26 cellular contexts compared by ENCODE assay signal in genomic region chr4:19580090-19580489, GRCh38.
DNase-seq lines count a peak whose midpoint lies in the region; ATAC-seq and TF ChIP-seq lines count a peak whose summit lies in the region.
"Had no signal": no experiment of that assay in that cellular context is flagged by ENCODE, and none has a peak within 500 bp of the region (broad histone marks: within the 10 kb centered on the region; RNA-seq: fewer than 3 reads in every experiment).

No MANE protein-coding gene starts in this region.

- WGBS in mammary epithelial cell (ENCODE audit: low coverage, missing lambda C conversion rate): 0% methylated on average over 4 of the region's 4 CpGs

- H3K4me3 ChIP-seq in breast epithelium (no peak overlapping the region), mammary epithelial cell (replicated peaks in 1 of 3; ENCODE audit: insufficient read depth in 1 of 3, low read depth in 2 of 3, low read length in 3 of 3) (no peak overlapping the region), foreskin fibroblast (ENCODE audit: low read depth in 1 of 2, low read length in 2 of 2) (no peak overlapping the region)
- H3K4me3 ChIP-seq: body of pancreas, K562, SJSA1, transverse colon had no signal

- H3K4me3 Mint-ChIP-seq in MCF 10A (ENCODE audit: unreplicated experiment): no peak overlapping the region
- H3K4me3 Mint-ChIP-seq: activated B cell treated with CpG ODN at 0.5 μM for 24 hours; activated CD8-positive, alpha-beta T cell treated with anti-CD3 and anti-CD28 coated beads for 36 hours; activated naive CD4-positive, alpha-beta T cell treated with anti-CD3 and anti-CD28 coated beads, Interleukin-2, amount 50 U/mL, for 24 hours; CD4-positive, CD25-positive, alpha-beta regulatory T cell; nephron progenitor cell; stimulated activated naive B cell treated with anti-CD40 and anti-IgM and Interleukin-4, amounts not matched to agents 10 μg/mL and 1 μg/mL and 100 μg/mL, for 72 hours had no signal

- POLR2A ChIA-PET in MCF 10A (lab: Yijun Ruan, JAX): interaction anchor here (1.0 kb wide), 1 partner anchor 34 kb away, joined by 3 read pairs; no protein-coding TSS in a partner anchor

- peak; percentile 63 for DNase-seq in MCF 10A (ENCODE audit: unreplicated experiment)
- no peak for DNase-seq in breast epithelium (ENCODE audit: low spot score in 2 of 2)
- peak; percentile 2 for DNase-seq in mammary epithelial cell
- DNase-seq in foreskin fibroblast: peak; percentile 16 to 51
- DNase-seq in sciatic nerve (ENCODE audit: low spot score): no peak
- no peak for DNase-seq in dedifferentiated amniotic fluid mesenchymal stem cell (ENCODE audit: extremely low spot score)
- DNase-seq in NCI-H1694 (lab: John Stamatoyannopoulos, UW): no peak
- DNase-seq: activated B cell treated with CpG ODN at 0.5 μM for 24 hours; activated CD8-positive, alpha-beta T cell treated with anti-CD3 and anti-CD28 coated beads for 36 hours; activated T-cell treated with anti-CD3 and anti-CD28 coated beads, Interleukin-2, amount 50 U/mL, for 48 hours; body of pancreas; CD4-positive, CD25-positive, alpha-beta regulatory T cell; GOT3; islet precursor cell; mesendoderm; NCI-H2107; NCI-H526; nephron progenitor cell; OCI-M1; stimulated activated naive B cell treated with anti-CD40 and anti-IgM and Interleukin-4, amounts not matched to agents 10 μg/mL and 1 μg/mL and 100 μg/mL, for 72 hours; transverse colon had no signal

- H3K9ac ChIP-seq in mammary epithelial cell (ENCODE audit: insufficient read depth, low read length): no peak overlapping the region

- in situ Hi-C loops in mammary epithelial cell (cut with MboI; ENCODE audit: low sequenced_read_pairs in 2 of 2): no loop called here

- H3K27ac Mint-ChIP-seq in MCF 10A (ENCODE audit: low read depth, unreplicated experiment): no peak overlapping the region
- H3K27ac Mint-ChIP-seq: activated B cell treated with CpG ODN at 0.5 μM for 24 hours; activated CD8-positive, alpha-beta T cell treated with anti-CD3 and anti-CD28 coated beads for 36 hours; activated naive CD4-positive, alpha-beta T cell treated with anti-CD3 and anti-CD28 coated beads, Interleukin-2, amount 50 U/mL, for 24 hours; CD4-positive, CD25-positive, alpha-beta regulatory T cell; stimulated activated naive B cell treated with anti-CD40 and anti-IgM and Interleukin-4, amounts not matched to agents 10 μg/mL and 1 μg/mL and 100 μg/mL, for 72 hours had no signal

- dilution Hi-C loops in mammary epithelial cell (cut with HindIII; ENCODE audit: low sequenced_read_pairs): no loop called here

- H4K20me1 ChIP-seq in mammary epithelial cell (ENCODE audit: insufficient read depth, low read length): no peaks in the 10 kb centered on the region

- H3K36me3 ChIP-seq in breast epithelium (no peaks in the 10 kb centered on the region), mammary epithelial cell (ENCODE audit: insufficient read depth, low read length) (no peaks in the 10 kb centered on the region)
- H3K36me3 ChIP-seq: SJSA1, transverse colon had no signal

- H3K36me3 Mint-ChIP-seq in MCF 10A (ENCODE audit: insufficient read depth, unreplicated experiment): no peaks in the 10 kb centered on the region
- H3K36me3 Mint-ChIP-seq: activated naive CD4-positive, alpha-beta T cell treated with anti-CD3 and anti-CD28 coated beads, Interleukin-2, amount 50 U/mL, for 24 hours; CD4-positive, CD25-positive, alpha-beta regulatory T cell; stimulated activated naive B cell treated with anti-CD40 and anti-IgM and Interleukin-4, amounts not matched to agents 10 μg/mL and 1 μg/mL and 100 μg/mL, for 72 hours had no signal

- TF ChIP-seq CTCF in MCF 10A (IDR thresholded peaks at IDR 0.05; ENCODE audit: unreplicated experiment) (no peak), breast epithelium (IDR thresholded peaks at IDR 0.05) (no peak), mammary epithelial cell (conservative IDR thresholded peaks at IDR 0.05 in 1 of 2, IDR thresholded peaks at IDR 0.05 in 1 of 2; ENCODE audit: extremely low read depth in 1 of 2, insufficient read depth in 1 of 2, low read depth in 1 of 2, low read length in 2 of 2) (no peak), foreskin fibroblast (IDR thresholded peaks at IDR 0.05; ENCODE audit: low read depth, low read length) (no peak)

- H3K27me3 ChIP-seq in breast epithelium: no peaks in the 10 kb centered on the region
- H3K27me3 ChIP-seq in mammary epithelial cell (ENCODE audit: insufficient read depth, low read length): no peaks in the 10 kb centered on the region
- H3K27me3 ChIP-seq: body of pancreas, SJSA1, transverse colon had no signal

- no peak overlapping the region for H3K4me2 ChIP-seq in mammary epithelial cell (ENCODE audit: insufficient read depth, low read depth, low read length)

- peak; percentile 69 for ATAC-seq in sciatic nerve
- no peak for ATAC-seq in HG03045 (IDR thresholded peaks at IDR 0.05; ENCODE audit: unreplicated experiment)
- ATAC-seq: activated CD8-positive, alpha-beta T cell treated with anti-CD3 and anti-CD28 coated beads for 36 hours; body of pancreas; K562; stimulated activated naive B cell treated with anti-CD40 and anti-IgM and Interleukin-4, amounts not matched to agents 10 μg/mL and 1 μg/mL and 100 μg/mL, for 72 hours had no signal

- H3K79me2 ChIP-seq in mammary epithelial cell (ENCODE audit: insufficient read depth, low read length): no peaks in the 10 kb centered on the region

- CTCF ChIA-PET in MCF 10A (lab: Yijun Ruan, JAX) (no interaction called here), mammary epithelial cell (lab: Charles Lee; ENCODE audit: low non-redundant PET) (no interaction called here)

- H3K9me3 ChIP-seq in breast epithelium (no peaks in the 10 kb centered on the region), mammary epithelial cell (replicated peaks; ENCODE audit: insufficient read depth, low read length) (no peaks in the 10 kb centered on the region)
- H3K9me3 ChIP-seq: body of pancreas, SJSA1, transverse colon had no signal

- no peaks in the 10 kb centered on the region for H3K9me3 Mint-ChIP-seq in MCF 10A (ENCODE audit: unreplicated experiment)
- H3K9me3 Mint-ChIP-seq: nephron progenitor cell had no signal

- H3K27ac ChIP-seq in breast epithelium: no peak overlapping the region
- no peak overlapping the region for H3K27ac ChIP-seq in mammary epithelial cell (ENCODE audit: insufficient read depth, low read depth, low read length)
- H3K27ac ChIP-seq: 22Rv1, body of pancreas, SJSA1, transverse colon had no signal

- no peak for TF ChIP-seq POLR2A in breast epithelium (IDR thresholded peaks at IDR 0.05)

- no TSS peak for BruUV-seq in MCF 10A (replicated peaks; lab: Mats Ljungman, UMichigan)
- no TSS peak for BruUV-seq in mammary epithelial cell (replicated peaks; lab: Mats Ljungman, UMichigan)

- intact Hi-C loops in MCF 10A (cut with micrococcal nuclease) (no loop called here), breast epithelium (cut with DNase I; ENCODE audit: low total_unique reads) (no loop called here), mammary epithelial cell (cut with micrococcal nuclease) (no loop called here), sciatic nerve (cut with DNase I) (no loop called here)

- no peaks in the 10 kb centered on the region for H3K4me1 ChIP-seq in breast epithelium
- no peaks in the 10 kb centered on the region for H3K4me1 ChIP-seq in mammary epithelial cell (ENCODE audit: insufficient read depth, low read length)
- H3K4me1 ChIP-seq: body of pancreas, SJSA1 had no signal

- peaks cover 22% of the 10 kb centered on the region for H3K4me1 Mint-ChIP-seq in MCF 10A (ENCODE audit: insufficient read depth, unreplicated experiment)
- H3K4me1 Mint-ChIP-seq: activated naive CD4-positive, alpha-beta T cell treated with anti-CD3 and anti-CD28 coated beads, Interleukin-2, amount 50 U/mL, for 24 hours; CD4-positive, CD25-positive, alpha-beta regulatory T cell; nephron progenitor cell had no signal

- no peak overlapping the region for H2AFZ ChIP-seq in mammary epithelial cell (ENCODE audit: low read depth, low read length)

- no peaks in the 10 kb centered on the region for H3K27me3 Mint-ChIP-seq in MCF 10A (ENCODE audit: insufficient read depth, unreplicated experiment)
- H3K27me3 Mint-ChIP-seq: activated B cell treated with CpG ODN at 0.5 μM for 24 hours; activated CD8-positive, alpha-beta T cell treated with anti-CD3 and anti-CD28 coated beads for 36 hours; activated naive CD4-positive, alpha-beta T cell treated with anti-CD3 and anti-CD28 coated beads, Interleukin-2, amount 50 U/mL, for 24 hours; CD4-positive, CD25-positive, alpha-beta regulatory T cell; stimulated activated naive B cell treated with anti-CD40 and anti-IgM and Interleukin-4, amounts not matched to agents 10 μg/mL and 1 μg/mL and 100 μg/mL, for 72 hours had no signal

Comparison
In these comparisons a context has a peak if more than half of its experiments do, and no peak if none do; other contexts are left out.
1. DNase-seq: peak in MCF 10A (single experiment), mammary epithelial cell (single experiment) and foreskin fibroblast (2 of 2); none in breast epithelium (0 of 2), sciatic nerve (single experiment), dedifferentiated amniotic fluid mesenchymal stem cell (single experiment) and NCI-H1694 (single experiment).